In genomic region chr1:24199291-24199900, GRCh38 we compare ENCODE assay signal across 8 cellular contexts. TPM values are rescaled to one million over a fixed set of nuclear protein-coding genes. Genes with fewer than 3 reads are reported as not detected.
DNase-seq lines count a peak whose midpoint lies in the region; ATAC-seq and TF ChIP-seq lines count a peak whose summit lies in the region.

No MANE protein-coding gene starts in this region.

- peak; percentile 66 to 83 (median 70) for DNase-seq in CD8-positive, alpha-beta memory T cell
- DNase-seq in HK-2 (ENCODE audit: unreplicated experiment) (peak; percentile 65), Panc1 (ENCODE audit: low read depth, low spot score) (peak; percentile 52), fibroblast of mammary gland (ENCODE audit: low read depth) (peak; percentile 64), substantia nigra (lab: John Stamatoyannopoulos, UW) (peak in 39 of 49 donors; percentile 5 to 70 (median 41))
- peak; percentile 74 for DNase-seq in activated T-cell treated with anti-CD3 and anti-CD28 coated beads, Interleukin-2, amount 50 U/mL, for 4 hours

- peak overlapping the region; percentile 29 for H3K4me3 ChIP-seq in CD8-positive, alpha-beta memory T cell (ENCODE audit: low read length)
- H3K4me3 ChIP-seq in Panc1 (ENCODE audit: low read depth in 2 of 2, low read length in 2 of 2): peak overlapping the region in 1 of 2 experiments; percentile 40; a peak in 2 of 4 replicates
- no peak overlapping the region for H3K4me3 ChIP-seq in fibroblast of mammary gland (ENCODE audit: control insufficient read depth, low read depth, low read length)
- H3K4me3 ChIP-seq in neutrophil (ENCODE audit: low read depth in 1 of 2, low read length in 1 of 2): peak overlapping the region; percentile 15 to 30

- H3K27me3 Mint-ChIP-seq in CD8-positive, alpha-beta memory T cell: peaks cover 0 to 4% of the 10 kb centered on the region in 2 donors
- peaks cover 2% of the 10 kb centered on the region for H3K27me3 Mint-ChIP-seq in activated T-cell treated with anti-CD3 and anti-CD28 coated beads, Interleukin-2, amount 50 U/mL, for 4 hours (ENCODE audit: low read depth)

- H3K9me3 Mint-ChIP-seq in CD8-positive, alpha-beta memory T cell: no peaks in the 10 kb centered on the region
- H3K9me3 Mint-ChIP-seq in activated T-cell treated with anti-CD3 and anti-CD28 coated beads, Interleukin-2, amount 50 U/mL, for 4 hours: no peaks in the 10 kb centered on the region

- CTCF ChIA-PET in CD8-positive, alpha-beta memory T cell (lab: Charles Lee): interaction anchor here (0.6 to 10.1 kb wide), 39 partner anchors 10 to 636 kb away, joined by 3 to 276 read pairs (median 4); partner anchors contain the start of genes IFNLR1, NIPAL3, RCAN3 and STPG1
- CTCF ChIA-PET in Panc1 (lab: Charles Lee): interaction anchor here (0.6 to 5.9 kb wide), 12 partner anchors 9 to 193 kb away, joined by 3 to 125 read pairs (median 5); no protein-coding TSS in a partner anchor

- in situ Hi-C loops in Panc1 (cut with HindIII; ENCODE audit: low pct_unique_long_range_greater_than_20kb, low sequenced_read_pairs): loop anchor here (5.0 kb wide), 1 partner anchor 193 kb away; no protein-coding TSS in a partner anchor

- H3K27me3 ChIP-seq in CD8-positive, alpha-beta memory T cell (ENCODE audit: insufficient read depth, low read length, poor library complexity, severe bottlenecking): no peaks in the 10 kb centered on the region
- H3K27me3 ChIP-seq in Panc1 (ENCODE audit: control insufficient read depth, insufficient read depth, low read length) (no peaks in the 10 kb centered on the region), neutrophil (no peaks in the 10 kb centered on the region)

- H3K4me1 ChIP-seq in CD8-positive, alpha-beta memory T cell (ENCODE audit: insufficient read depth, low read length): peaks cover 6% of the 10 kb centered on the region
- peaks cover 9% of the 10 kb centered on the region for H3K4me1 ChIP-seq in Panc1 (ENCODE audit: control insufficient read depth, insufficient read depth, low read length)
- peaks cover 30 to 39% of the 10 kb centered on the region in 2 experiments for H3K4me1 ChIP-seq in neutrophil (ENCODE audit: control insufficient read depth in 1 of 2, insufficient read depth in 1 of 2, low read depth in 1 of 2, low read length in 1 of 2)

- H3K9me3 ChIP-seq in CD8-positive, alpha-beta memory T cell (ENCODE audit: low read length): no peaks in the 10 kb centered on the region
- H3K9me3 ChIP-seq in Panc1 (ENCODE audit: control insufficient read depth, insufficient read depth, low read depth, low read length): no peaks in the 10 kb centered on the region
- no peaks in the 10 kb centered on the region for H3K9me3 ChIP-seq in neutrophil

- no peak overlapping the region for H3K27ac ChIP-seq in CD8-positive, alpha-beta memory T cell (ENCODE audit: low read depth, low read length)
- H3K27ac ChIP-seq in Panc1 (ENCODE audit: low read length) (peak overlapping the region; percentile 63; the same call in 1 of the 2 replicates), neutrophil (no peak overlapping the region), substantia nigra (ENCODE audit: low read depth, low read length, poor library complexity, severe bottlenecking) (no peak overlapping the region)

- H3K4me1 Mint-ChIP-seq in CD8-positive, alpha-beta memory T cell: peaks cover 5 to 6% (median 6%) of the 10 kb centered on the region in 3 donors
- H3K4me1 Mint-ChIP-seq in activated T-cell treated with anti-CD3 and anti-CD28 coated beads, Interleukin-2, amount 50 U/mL, for 4 hours (ENCODE audit: low read depth): peaks cover 19% of the 10 kb centered on the region

- intact Hi-C loops in Panc1 (cut with micrococcal nuclease; ENCODE audit: unreplicated experiment): loop anchor here (5.0 kb wide), 1 partner anchor 127 kb away; no protein-coding TSS in a partner anchor

- POLR2A ChIA-PET in CD8-positive, alpha-beta memory T cell (lab: Charles Lee): interaction anchor here (0.7 to 2.9 kb wide), 2 partner anchors 192 to 443 kb away, joined by 3 to 13 read pairs; no protein-coding TSS in a partner anchor
- POLR2A ChIA-PET in Panc1 (lab: Charles Lee): no interaction called here

- peak; percentile 88 for TF ChIP-seq CTCF in Panc1 (IDR thresholded peaks at IDR 0.05)
- TF ChIP-seq CTCF in fibroblast of mammary gland (conservative IDR thresholded peaks at IDR 0.05; ENCODE audit: control insufficient read depth, insufficient read depth, low read depth, low read length): peak; percentile 82
- TF ChIP-seq CTCF in neutrophil (IDR thresholded peaks at IDR 0.05): peak; percentile 93

- peak overlapping the region in 4 of 8 donors; percentile 27 to 87 (median 66) for H3K27ac Mint-ChIP-seq in CD8-positive, alpha-beta memory T cell

- no peaks in the 10 kb centered on the region for H3K36me3 ChIP-seq in CD8-positive, alpha-beta memory T cell (ENCODE audit: insufficient read depth, low read length)
- H3K36me3 ChIP-seq in Panc1 (ENCODE audit: control insufficient read depth, insufficient read depth, low read length) (no peaks in the 10 kb centered on the region), neutrophil (no peaks in the 10 kb centered on the region)

- H3K36me3 Mint-ChIP-seq in CD8-positive, alpha-beta memory T cell: no peaks in the 10 kb centered on the region
- H3K36me3 Mint-ChIP-seq in activated T-cell treated with anti-CD3 and anti-CD28 coated beads, Interleukin-2, amount 50 U/mL, for 4 hours (ENCODE audit: insufficient read depth): no peaks in the 10 kb centered on the region

- peak overlapping the region in 5 of 7 donors; percentile 4 to 65 (median 19) for H3K4me3 Mint-ChIP-seq in CD8-positive, alpha-beta memory T cell
- H3K4me3 Mint-ChIP-seq in activated T-cell treated with anti-CD3 and anti-CD28 coated beads, Interleukin-2, amount 50 U/mL, for 4 hours: peak overlapping the region; percentile 72

- peak; percentile 63 for ATAC-seq in Panc1
- ATAC-seq in activated T-cell treated with anti-CD3 and anti-CD28 coated beads, Interleukin-2, amount 50 U/mL, for 4 hours: peak; percentile 57 to 61
- ATAC-seq in HG02973 (IDR thresholded peaks at IDR 0.05; ENCODE audit: unreplicated experiment): no peak

- no TSS peak for BruUV-seq in Panc1 (replicated peaks; lab: Mats Ljungman, UMichigan)

RNA-seq across cellular contexts. Expression of gene IFNLR1, which starts 12.3 kb away (rescaled TPM):
- 1 to 10 TPM; 5.4 to 6.1 TPM for total RNA-seq in CD8-positive, alpha-beta memory T cell
- 3.1 TPM for polyA plus RNA-seq in CD8-positive, alpha-beta memory T cell
- total RNA-seq in Panc1 (2021; ENCODE audit: unreplicated experiment): 1.0 TPM
- 0.96 TPM for polyA plus RNA-seq in Panc1 (2012; ENCODE audit: insufficient read length)
- 1 to 10 TPM; 3.4 to 5.1 (median 4.6) TPM for total RNA-seq in activated T-cell treated with anti-CD3 and anti-CD28 coated beads, Interleukin-2, amount 50 U/mL, for 4 hours

RNA-seq across cellular contexts. Expression of gene IL22RA1, which starts 56.5 kb away (rescaled TPM):
- not detected for total RNA-seq in CD8-positive, alpha-beta memory T cell
- polyA plus RNA-seq in CD8-positive, alpha-beta memory T cell: not detected
- total RNA-seq in Panc1 (2021; ENCODE audit: unreplicated experiment): 1.1 TPM
- polyA plus RNA-seq in Panc1 (2012; ENCODE audit: insufficient read length): 1.8 TPM
- total RNA-seq in activated T-cell treated with anti-CD3 and anti-CD28 coated beads, Interleukin-2, amount 50 U/mL, for 4 hours: under 1 TPM in 1 of 3 donors, not detected in 2; 0.08 TPM
